Comparison of ENCODE assay signal across 20 cellular contexts in the genomic region with DNA sequence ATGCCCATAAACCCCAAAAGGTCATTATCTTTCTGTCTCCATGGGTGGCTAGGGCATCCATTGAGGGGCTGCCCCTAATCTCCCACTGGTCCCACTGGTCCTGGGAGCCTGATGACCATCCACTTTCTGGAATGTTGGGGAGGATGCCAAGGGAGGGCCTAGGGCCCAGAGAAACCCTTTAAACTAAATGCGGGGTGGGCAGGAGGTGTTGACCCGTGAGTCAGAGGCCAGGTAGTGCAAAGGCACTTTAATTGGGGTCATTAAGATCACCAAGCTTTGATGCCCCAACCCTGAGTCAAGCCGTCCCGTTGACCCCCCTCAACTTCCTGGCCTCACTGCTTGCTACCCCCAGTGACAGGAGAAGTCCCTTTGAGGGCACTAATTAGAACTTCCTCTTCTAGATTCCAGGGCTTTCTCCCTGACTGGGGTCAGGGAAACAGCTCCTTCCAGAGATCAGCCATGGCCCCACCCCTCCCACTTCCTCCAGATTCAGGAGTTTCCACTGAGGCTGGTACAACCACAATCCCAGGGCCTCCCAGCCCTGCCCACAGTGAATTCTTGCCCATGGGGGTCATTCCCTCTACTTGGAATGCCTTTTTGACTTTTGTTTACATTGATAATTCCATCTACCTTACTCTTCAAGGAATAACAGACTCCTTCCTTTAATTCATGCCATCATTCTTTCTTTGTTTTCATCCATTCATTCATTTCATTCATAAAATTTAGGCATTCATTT. TPM values are rescaled to one million over a fixed set of nuclear protein-coding genes. Genes with fewer than 3 reads are reported as not detected.
DNase-seq lines count a peak whose midpoint lies in the region; ATAC-seq, FAIRE-seq and TF ChIP-seq lines count a peak whose summit lies in the region.
"Had no signal": no experiment of that assay in that cellular context is flagged by ENCODE, and none has a peak within 500 bp of the region (broad histone marks: within the 10 kb centered on the region; RNA-seq: fewer than 3 reads in every experiment).

No MANE protein-coding gene starts in this region.

- intact Hi-C loops in MCF 10A (cut with micrococcal nuclease) (no loop called here), breast epithelium (cut with DNase I; ENCODE audit: low total_unique reads) (no loop called here), PC-9 (cut with micrococcal nuclease; ENCODE audit: unreplicated experiment) (no loop called here)

- H3K36me3 ChIP-seq in breast epithelium (no peaks in the 10 kb centered on the region), PC-9 (ENCODE audit: low read depth) (no peaks in the 10 kb centered on the region)
- H3K36me3 ChIP-seq: colonic mucosa, upper lobe of right lung had no signal

- no peak for FAIRE-seq in HTR-8/SVneo (lab: Jason Lieb, UNC)

- H3K4me1 ChIP-seq in breast epithelium (peaks cover 0 to 7% of the 10 kb centered on the region in 2 donors), PC-9 (replicated peaks; ENCODE audit: insufficient read depth) (peaks cover 18% of the 10 kb centered on the region)
- H3K4me1 ChIP-seq: colonic mucosa had no signal

- H2AFZ ChIP-seq in PC-9, result no peak overlapping the region

- H3K36me3 Mint-ChIP-seq in MCF 10A (ENCODE audit: insufficient read depth, unreplicated experiment), result no peaks in the 10 kb centered on the region
- no peaks in the 10 kb centered on the region for H3K36me3 Mint-ChIP-seq in activated T-cell treated with anti-CD3 and anti-CD28 coated beads, Interleukin-2, amount 50 U/mL, for 4 hours (ENCODE audit: insufficient read depth)
- H3K36me3 Mint-ChIP-seq: naive thymus-derived CD8-positive, alpha-beta T cell had no signal

- ATAC-seq in activated T-cell treated with anti-CD3 and anti-CD28 coated beads, Interleukin-2, amount 50 U/mL, for 4 hours, result no peak
- ATAC-seq: naive thymus-derived CD8-positive, alpha-beta T cell; stimulated activated naive CD8-positive, alpha-beta T cell treated with anti-CD3 and anti-CD28 coated beads, Interleukin-15, Interleukin-2, amounts not matched to agents 100 U/mL and 50 U/mL, for 24 hours; upper lobe of right lung had no signal

- BruUV-seq in MCF 10A (replicated peaks; lab: Mats Ljungman, UMichigan), result no TSS peak
- BruUV-seq in PC-9 (replicated peaks; lab: Mats Ljungman, UMichigan), result no TSS peak

- H3K27me3 ChIP-seq in breast epithelium (no peaks in the 10 kb centered on the region), PC-9 (ENCODE audit: insufficient read depth, low read depth) (no peaks in the 10 kb centered on the region)
- H3K27me3 ChIP-seq: colonic mucosa, upper lobe of right lung had no signal

- DNase-seq in MCF 10A (ENCODE audit: unreplicated experiment) (no peak), breast epithelium (ENCODE audit: low spot score in 2 of 2) (no peak), PC-9 (peak in 1 of 2 experiments; percentile 42), epithelial cell of esophagus (ENCODE audit: low read depth) (peak; percentile 42), HTR-8/SVneo (ENCODE audit: insufficient read length, low spot score) (no peak)
- no peak for DNase-seq in stimulated activated CD4-positive, alpha-beta T cell treated with anti-CD3 and anti-CD28 coated beads, Interleukin-15, amount 100 ng/mL, for 24 hours
- no peak for DNase-seq in activated T-cell treated with anti-CD3 and anti-CD28 coated beads, Interleukin-2, amount 50 U/mL, for 4 hours
- no peak for DNase-seq in activated effector memory CD4-positive, alpha-beta T cell treated with Interleukin-2 at 50 U/mL for 16 hours
- DNase-seq: colonic mucosa; naive thymus-derived CD8-positive, alpha-beta T cell; NCI-H187; NCI-H510A; stimulated activated CD4-positive, alpha-beta T cell treated with anti-CD3 and anti-CD28 coated beads, Interleukin-12 subunit alpha, Interleukin-12 subunit beta, amount 100 ng/mL, for 4 hours; stimulated activated naive CD8-positive, alpha-beta T cell treated with anti-CD3 and anti-CD28 coated beads, Interleukin-15, Interleukin-2, amounts not matched to agents 100 U/mL and 50 U/mL, for 24 hours; upper lobe of right lung had no signal

- no peaks in the 10 kb centered on the region for H3K9me3 ChIP-seq in breast epithelium
- no peaks in the 10 kb centered on the region for H3K9me3 ChIP-seq in PC-9 (ENCODE audit: insufficient read depth, low read depth)
- H3K9me3 ChIP-seq: colonic mucosa, upper lobe of right lung had no signal

- H3K27ac Mint-ChIP-seq in MCF 10A (ENCODE audit: low read depth, unreplicated experiment), result peak overlapping the region; percentile 4
- H3K27ac Mint-ChIP-seq: activated T-helper 1 cell treated with anti-CD3 and anti-CD28 coated beads, Interleukin-12 subunit alpha, Interleukin-12 subunit beta, Interleukin-2, Interleukin-4 antibody, amounts not matched to agents 30 ng/mL and 10 ng/mL and 1 ng/mL, durations not matched to agents 14 hours and 24 hours and 36 hours; naive thymus-derived CD8-positive, alpha-beta T cell had no signal

- peaks cover 17% of the 10 kb centered on the region for H3F3A ChIP-seq in PC-9 (ENCODE audit: insufficient read depth, low read depth)

- H4K20me1 ChIP-seq in PC-9 (ENCODE audit: insufficient read depth), result no peaks in the 10 kb centered on the region

- H3K79me2 ChIP-seq in PC-9 (ENCODE audit: low read depth), result no peaks in the 10 kb centered on the region

- H3K4me3 Mint-ChIP-seq in MCF 10A (ENCODE audit: unreplicated experiment), result no peak overlapping the region
- H3K4me3 Mint-ChIP-seq in activated T-cell treated with anti-CD3 and anti-CD28 coated beads, Interleukin-2, amount 50 U/mL, for 4 hours, result no peak overlapping the region
- H3K4me3 Mint-ChIP-seq: activated T-helper 1 cell treated with anti-CD3 and anti-CD28 coated beads, Interleukin-12 subunit alpha, Interleukin-12 subunit beta, Interleukin-2, Interleukin-4 antibody, amounts not matched to agents 30 ng/mL and 10 ng/mL and 1 ng/mL, durations not matched to agents 14 hours and 24 hours and 36 hours; naive thymus-derived CD8-positive, alpha-beta T cell had no signal

- H3K4me2 ChIP-seq in PC-9, result peak overlapping the region; percentile 36

- no peaks in the 10 kb centered on the region for H3K9me2 ChIP-seq in PC-9 (ENCODE audit: insufficient read depth)

- no peak overlapping the region for H3K4me3 ChIP-seq in breast epithelium
- H3K4me3 ChIP-seq in PC-9, result no peak overlapping the region
- H3K4me3 ChIP-seq in epithelial cell of esophagus (ENCODE audit: low read length), result no peak overlapping the region
- H3K4me3 ChIP-seq: colonic mucosa, upper lobe of right lung had no signal

- H3K27me3 Mint-ChIP-seq in MCF 10A (ENCODE audit: insufficient read depth, unreplicated experiment), result no peaks in the 10 kb centered on the region
- H3K27me3 Mint-ChIP-seq in activated T-cell treated with anti-CD3 and anti-CD28 coated beads, Interleukin-2, amount 50 U/mL, for 4 hours (ENCODE audit: low read depth), result peaks cover 8% of the 10 kb centered on the region

- POLR2A ChIA-PET in MCF 10A (lab: Yijun Ruan, JAX) (interaction anchor here (1.9 to 2.8 kb wide), 3 partner anchors 17 to 151 kb away, joined by 6 to 10 read pairs (median 9); a partner anchor contains a TSS), PC-9 (lab: Charles Lee; ENCODE audit: unreplicated experiment) (interaction anchor here (0.6 kb wide), 1 partner anchor 115 kb away, joined by 3 read pairs; no protein-coding TSS in a partner anchor)

- TF ChIP-seq POLR2A in breast epithelium (IDR thresholded peaks at IDR 0.05), result no peak

- CTCF ChIA-PET in MCF 10A (lab: Yijun Ruan, JAX) (interaction anchor here (0.9 to 9.7 kb wide), 6 partner anchors 14 to 257 kb away, joined by 3 to 238 read pairs (median 26); a partner anchor contains a TSS), PC-9 (lab: Charles Lee) (interaction anchor here (1.4 kb wide), 1 partner anchor 24 kb away, joined by 4 read pairs; no protein-coding TSS in a partner anchor)

- TF ChIP-seq CTCF in MCF 10A (IDR thresholded peaks at IDR 0.05; ENCODE audit: unreplicated experiment), result no peak
- no peak for TF ChIP-seq CTCF in breast epithelium (IDR thresholded peaks at IDR 0.05)
- TF ChIP-seq CTCF in PC-9 (conservative IDR thresholded peaks at IDR 0.05), result no peak
- no peak for TF ChIP-seq CTCF in epithelial cell of esophagus (IDR thresholded peaks at IDR 0.05; ENCODE audit: insufficient read depth, low read depth, low read length, missing control alignments)

- no peaks in the 10 kb centered on the region for H3K9me3 Mint-ChIP-seq in MCF 10A (ENCODE audit: unreplicated experiment)
- H3K9me3 Mint-ChIP-seq in activated T-cell treated with anti-CD3 and anti-CD28 coated beads, Interleukin-2, amount 50 U/mL, for 4 hours, result no peaks in the 10 kb centered on the region
- H3K9me3 Mint-ChIP-seq: activated T-helper 1 cell treated with anti-CD3 and anti-CD28 coated beads, Interleukin-12 subunit alpha, Interleukin-12 subunit beta, Interleukin-2, Interleukin-4 antibody, amounts not matched to agents 30 ng/mL and 10 ng/mL and 1 ng/mL, durations not matched to agents 14 hours and 24 hours and 36 hours; naive thymus-derived CD8-positive, alpha-beta T cell had no signal

- H3K27ac ChIP-seq in breast epithelium (no peak overlapping the region), PC-9 (peak overlapping the region; percentile 12; the same call in 1 of the 2 replicates)
- H3K27ac ChIP-seq: colonic mucosa, upper lobe of right lung, VCaP had no signal

- peaks cover 29% of the 10 kb centered on the region for H3K4me1 Mint-ChIP-seq in MCF 10A (ENCODE audit: insufficient read depth, unreplicated experiment)
- H3K4me1 Mint-ChIP-seq in activated T-cell treated with anti-CD3 and anti-CD28 coated beads, Interleukin-2, amount 50 U/mL, for 4 hours (ENCODE audit: low read depth), result peaks cover 6% of the 10 kb centered on the region

RNA-seq across cellular contexts. Expression of a gene that starts 15.5 kb away (rescaled TPM):
- total RNA-seq in MCF 10A (2022), result 117 and 140 TPM in 2 replicates
- total RNA-seq in breast epithelium, result 10 to 100 TPM; 10.4 to 50.6 (median 30.5) TPM
- total RNA-seq in PC-9 (2021), result 36.0 and 44.0 TPM in 2 replicates
- under 1 TPM; 0.13 to 0.35 (median 0.18) TPM for total RNA-seq in activated T-cell treated with anti-CD3 and anti-CD28 coated beads, Interleukin-2, amount 50 U/mL, for 4 hours
- total RNA-seq: activated T-helper 1 cell treated with anti-CD3 and anti-CD28 coated beads, Interleukin-12 subunit alpha, Interleukin-12 subunit beta, Interleukin-2, Interleukin-4 antibody, amounts not matched to agents 30 ng/mL and 10 ng/mL and 1 ng/mL, durations not matched to agents 14 hours and 24 hours and 36 hours; naive thymus-derived CD8-positive, alpha-beta T cell had no signal

RNA-seq across cellular contexts. Expression of a gene that starts 24.7 kb away (rescaled TPM):
- not detected in 2 replicates for total RNA-seq in MCF 10A (2022)
- total RNA-seq in breast epithelium, result 10 to 100 TPM in 2 of 3 donors, 1 to 10 TPM in 1; 7.9 to 15.5 (median 15.0) TPM
- total RNA-seq in PC-9 (2021), result not detected in 2 replicates
- not detected for total RNA-seq in activated T-cell treated with anti-CD3 and anti-CD28 coated beads, Interleukin-2, amount 50 U/mL, for 4 hours
- total RNA-seq: A673; activated T-helper 1 cell treated with anti-CD3 and anti-CD28 coated beads, Interleukin-12 subunit alpha, Interleukin-12 subunit beta, Interleukin-2, Interleukin-4 antibody, amounts not matched to agents 30 ng/mL and 10 ng/mL and 1 ng/mL, durations not matched to agents 14 hours and 24 hours and 36 hours; Daoy; glomerular endothelial cell; naive thymus-derived CD8-positive, alpha-beta T cell had no signal

Comparison
In these comparisons a context has a peak if more than half of its experiments do, and no peak if none do; other contexts are left out.
1. RNA of a gene that starts 15.5 kb away (total RNA-seq): 117 to 140 TPM in MCF 10A, 36.0 to 44.0 TPM in PC-9 and 10.4 to 50.6 TPM in breast epithelium; 0.13 to 0.35 TPM in activated T-cell treated with anti-CD3 and anti-CD28 coated beads, Interleukin-2, amount 50 U/mL, for 4 hours; every median in the first group is over 4 times any median in the second.